Comparison of ENCODE assay signal across 8 cellular contexts in genomic region chr5:177431317-177432142, GRCh38. TPM values are rescaled to one million over a fixed set of nuclear protein-coding genes. Genes with fewer than 3 reads are reported as not detected.
A peak's percentile ranks its signal among the peaks of the same experiment; 100 is the strongest.
DNase-seq lines count a peak whose midpoint lies in the region; ATAC-seq and TF ChIP-seq lines count a peak whose summit lies in the region.

No MANE protein-coding gene starts in this region.

- H3K36me3 ChIP-seq in neutrophil (peaks cover 65% of the 10 kb centered on the region), SJCRH30 (peaks cover 39% of the 10 kb centered on the region)

- H3K9me3 ChIP-seq in neutrophil: no peaks in the 10 kb centered on the region
- H3K9me3 ChIP-seq in SJCRH30 (replicated peaks): no peaks in the 10 kb centered on the region

- H3K27me3 Mint-ChIP-seq in activated naive CD4-positive, alpha-beta T cell treated with anti-CD3 and anti-CD28 coated beads, Interleukin-2, amount 50 U/mL, for 24 hours: no peaks in the 10 kb centered on the region
- peaks cover 5% of the 10 kb centered on the region for H3K27me3 Mint-ChIP-seq in glutamatergic neuron (ENCODE audit: unreplicated experiment)

- TF ChIP-seq CTCF in GM13976 (IDR thresholded peaks at IDR 0.05; ENCODE audit: borderline replicate concordance, control extremely low read depth, extremely low read depth, insufficient read depth, missing control alignments) (no peak), neutrophil (IDR thresholded peaks at IDR 0.05) (peak; percentile 49), glutamatergic neuron (IDR thresholded peaks at IDR 0.05; ENCODE audit: partially characterized antibody, unreplicated experiment) (no peak)

- H3K27ac Mint-ChIP-seq in activated naive CD4-positive, alpha-beta T cell treated with anti-CD3 and anti-CD28 coated beads, Interleukin-2, amount 50 U/mL, for 24 hours: peak overlapping the region; percentile 95
- H3K27ac Mint-ChIP-seq in glutamatergic neuron (ENCODE audit: unreplicated experiment): no peak overlapping the region

- H3K36me3 Mint-ChIP-seq in activated naive CD4-positive, alpha-beta T cell treated with anti-CD3 and anti-CD28 coated beads, Interleukin-2, amount 50 U/mL, for 24 hours: peaks cover 8% of the 10 kb centered on the region
- H3K36me3 Mint-ChIP-seq in glutamatergic neuron (ENCODE audit: unreplicated experiment): no peaks in the 10 kb centered on the region

- peak; percentile 38 for ATAC-seq in HG02588 (IDR thresholded peaks at IDR 0.05; ENCODE audit: unreplicated experiment)

- in situ Hi-C loops in GM13976 (cut with MboI; ENCODE audit: low sequenced_read_pairs, unreplicated experiment): no loop called here

- H3K4me3 Mint-ChIP-seq in activated naive CD4-positive, alpha-beta T cell treated with anti-CD3 and anti-CD28 coated beads, Interleukin-2, amount 50 U/mL, for 24 hours: peak overlapping the region; percentile 93
- H3K4me3 Mint-ChIP-seq in glutamatergic neuron (ENCODE audit: unreplicated experiment): no peak overlapping the region

- H3K27me3 ChIP-seq in neutrophil: no peaks in the 10 kb centered on the region
- no peaks in the 10 kb centered on the region for H3K27me3 ChIP-seq in SJCRH30

- H3K9me3 Mint-ChIP-seq in activated naive CD4-positive, alpha-beta T cell treated with anti-CD3 and anti-CD28 coated beads, Interleukin-2, amount 50 U/mL, for 24 hours: no peaks in the 10 kb centered on the region
- no peaks in the 10 kb centered on the region for H3K9me3 Mint-ChIP-seq in glutamatergic neuron (ENCODE audit: unreplicated experiment)

- H3K4me1 Mint-ChIP-seq in activated naive CD4-positive, alpha-beta T cell treated with anti-CD3 and anti-CD28 coated beads, Interleukin-2, amount 50 U/mL, for 24 hours: peaks cover 68% of the 10 kb centered on the region
- H3K4me1 Mint-ChIP-seq in glutamatergic neuron (ENCODE audit: low read depth, unreplicated experiment): peaks cover 5% of the 10 kb centered on the region

- peak; percentile 75 for DNase-seq in GM13976 (ENCODE audit: low spot score)
- DNase-seq in NOMO-1 treated with DMSO at 0.1 percent for 48 hours (lab: John Stamatoyannopoulos, UW; ENCODE audit: unreplicated experiment): peak; percentile 47
- no peak for DNase-seq in glutamatergic neuron
- no peak for DNase-seq in SJCRH30
- no peak for DNase-seq in AML-193 (lab: John Stamatoyannopoulos, UW)

- peak overlapping the region; percentile 98 for H3K27ac ChIP-seq in neutrophil
- H3K27ac ChIP-seq in SJCRH30: no peak overlapping the region

- peak overlapping the region; percentile 88 to 97 for H3K4me3 ChIP-seq in neutrophil (ENCODE audit: low read depth in 1 of 2, low read length in 1 of 2)
- no peak overlapping the region for H3K4me3 ChIP-seq in SJCRH30

- peaks cover 86 to 89% of the 10 kb centered on the region in 2 experiments for H3K4me1 ChIP-seq in neutrophil (ENCODE audit: control insufficient read depth in 1 of 2, insufficient read depth in 1 of 2, low read depth in 1 of 2, low read length in 1 of 2)
- H3K4me1 ChIP-seq in SJCRH30: peaks cover 20% of the 10 kb centered on the region

RNA-seq across cellular contexts. Expression of gene GRK6, which starts 5.1 kb away (rescaled TPM):
- total RNA-seq in glutamatergic neuron (ENCODE audit: unreplicated experiment): 43.9 TPM
- total RNA-seq in SJCRH30 (2014; rRNA removed; shearing (Covaris generic)): 45.1 and 48.4 TPM in 2 replicates

RNA-seq across cellular contexts. Expression of gene PRR7, which starts 15.1 kb away (rescaled TPM):
- total RNA-seq in glutamatergic neuron (ENCODE audit: unreplicated experiment): 4.1 TPM
- 6.4 TPM in 2 replicates for total RNA-seq in SJCRH30 (2014; rRNA removed; shearing (Covaris generic))

RNA-seq across cellular contexts. Expression of gene F12, which starts 22.2 kb away (rescaled TPM):
- 5.4 TPM for total RNA-seq in glutamatergic neuron (ENCODE audit: unreplicated experiment)
- total RNA-seq in SJCRH30 (2014; rRNA removed; shearing (Covaris generic)): 5.9 and 6.5 TPM in 2 replicates

RNA-seq across cellular contexts. Expression of gene PFN3, which starts 31.1 kb away (rescaled TPM):
- not detected for total RNA-seq in glutamatergic neuron (ENCODE audit: unreplicated experiment)
- not detected in 2 replicates for total RNA-seq in SJCRH30 (2014; rRNA removed; shearing (Covaris generic))

RNA-seq across cellular contexts. Expression of gene DBN1, which starts 41.9 kb away (rescaled TPM):
- total RNA-seq in glutamatergic neuron (ENCODE audit: unreplicated experiment): 1,261 TPM
- 239 and 265 TPM in 2 replicates for total RNA-seq in SJCRH30 (2014; rRNA removed; shearing (Covaris generic))

Comparison
In these comparisons a context has a peak if more than half of its experiments do, and no peak if none do; other contexts are left out.
1. DNase-seq: peak in GM13976 (single experiment) and NOMO-1 treated with DMSO at 0.1 percent for 48 hours (single experiment); none in glutamatergic neuron (single experiment), SJCRH30 (0 of 2) and AML-193 (0 of 2).